Comparison of ENCODE assay signal across 17 cellular contexts in genomic region chr5:159089675-159090074, GRCh38. TPM values are rescaled to one million over a fixed set of nuclear protein-coding genes. Genes with fewer than 3 reads are reported as not detected.
A peak's percentile ranks its signal among the peaks of the same experiment; 100 is the strongest.
DNase-seq lines count a peak whose midpoint lies in the region; ATAC-seq and TF ChIP-seq lines count a peak whose summit lies in the region.
"Had no signal": no experiment of that assay in that cellular context is flagged by ENCODE, and none has a peak within 500 bp of the region (broad histone marks: within the 10 kb centered on the region; RNA-seq: fewer than 3 reads in every experiment).

No MANE protein-coding gene starts in this region.

- CTCF ChIA-PET in HEK293 (lab: Yijun Ruan, JAX), result interaction anchor here (1.2 kb wide), 1 partner anchor 12 kb away, joined by 3 read pairs; no protein-coding TSS in a partner anchor

- H3K36me3 ChIP-seq in HEK293 (ENCODE audit: control insufficient read depth in 2 of 2, insufficient read depth in 1 of 2, low read length in 2 of 2) (no peaks in the 10 kb centered on the region), vagina (no peaks in the 10 kb centered on the region), MG63 (no peaks in the 10 kb centered on the region)

- peaks cover 42 to 58% (median 44%) of the 10 kb centered on the region in 3 donors for H3K4me1 Mint-ChIP-seq in naive B cell

- no peak for TF ChIP-seq POLR2A in vagina (IDR thresholded peaks at IDR 0.05)

- H3K27me3 ChIP-seq in vagina (no peaks in the 10 kb centered on the region), MG63 (no peaks in the 10 kb centered on the region)
- H3K27me3 ChIP-seq: SJCRH30 had no signal

- no peaks in the 10 kb centered on the region for H3K27me3 Mint-ChIP-seq in naive B cell

- TF ChIP-seq CTCF in HEK293 (tag by site-specific recombination; IDR thresholded peaks at IDR 0.05) (no peak), VCaP (conservative IDR thresholded peaks at IDR 0.05) (no peak), vagina (IDR thresholded peaks at IDR 0.05) (no peak)

- ATAC-seq in naive B cell (ENCODE audit: low read depth in 2 of 2) (no peak), GM21786 (IDR thresholded peaks at IDR 0.05; ENCODE audit: unreplicated experiment) (no peak)
- ATAC-seq: PC-3 had no signal

- H3K4me1 ChIP-seq in HEK293 (ENCODE audit: control insufficient read depth, insufficient read depth, low read length), result peaks cover 14% of the 10 kb centered on the region
- H3K4me1 ChIP-seq in vagina, result peaks cover 9% of the 10 kb centered on the region

- H3K36me3 Mint-ChIP-seq in naive B cell, result peaks cover 21 to 30% of the 10 kb centered on the region in 2 donors

- H3K27ac ChIP-seq in HEK293 (ENCODE audit: extremely low read depth, low read depth, low read length) (no peak overlapping the region), VCaP (peak overlapping the region; percentile 45; the same call in 1 of the 2 replicates), vagina (peak overlapping the region; percentile 45)
- H3K27ac ChIP-seq: SJCRH30 had no signal

- DNase-seq in naive B cell (no peak), vagina (ENCODE audit: extremely low spot score in 2 of 2) (no peak), AG08395 (ENCODE audit: low spot score) (no peak), MG63 (no peak)
- DNase-seq: C1 segment of cervical spinal cord, IMR-90, NCI-H1436, NCI-H2029, NCI-H2171, NCI-H446, NCI-H69, PC-3, SJCRH30 had no signal

- H3K9me3 ChIP-seq in HEK293 (ENCODE audit: control insufficient read depth, insufficient read depth, low read depth, low read length) (no peaks in the 10 kb centered on the region), vagina (no peaks in the 10 kb centered on the region), MG63 (no peaks in the 10 kb centered on the region)
- H3K9me3 ChIP-seq: SJCRH30 had no signal

- H3K4me3 Mint-ChIP-seq in naive B cell, result no peak overlapping the region

- intact Hi-C loops in vagina (cut with DNase I), result loop anchor here (10.0 kb wide), 1 partner anchor 115 kb away; no protein-coding TSS in a partner anchor

- peak overlapping the region in 4 of 6 donors; percentile 12 to 88 (median 58) for H3K27ac Mint-ChIP-seq in naive B cell

- POLR2A ChIA-PET in HEK293 (lab: Yijun Ruan, JAX), result no interaction called here

- H3K4me3 ChIP-seq in HEK293 (ENCODE audit: low read depth, low read length) (no peak overlapping the region), vagina (no peak overlapping the region), MG63 (no peak overlapping the region)
- H3K4me3 ChIP-seq: SJCRH30 had no signal

- no peaks in the 10 kb centered on the region for H3K9me3 Mint-ChIP-seq in naive B cell

TF ChIP-seq in HEK293, 187 proteins besides CTCF, POLR2A, EP300 and RAD21:
- TF ChIP-seq IKZF3 (tag by site-specific recombination; IDR thresholded peaks at IDR 0.05) (no peak), ZNF366 (tag by site-specific recombination; conservative IDR thresholded peaks at IDR 0.05) (peak; percentile 83), PRDM1 (tag by site-specific recombination; IDR thresholded peaks at IDR 0.05) (peak; percentile 81)

RNA-seq across cellular contexts. Expression of gene EBF1, which starts 10.0 kb away (rescaled TPM):
- 10 to 100 TPM; 27.7 to 48.4 (median 40.1) TPM for polyA plus RNA-seq in naive B cell (ENCODE audit: low read depth in 6 of 6)
- total RNA-seq in vagina, result 36.6 TPM
- total RNA-seq in MG63 (2014; rRNA removed; shearing (Covaris generic); ENCODE audit: low replicate concordance), result 1.7 and 5.1 TPM in 2 replicates
- total RNA-seq: HT-29 had no signal
